1 cellular context compared by ENCODE assay signal in genomic region chr12:56242986-56243385, GRCh38.
A peak's percentile ranks its signal among the peaks of the same experiment; 100 is the strongest.
TF ChIP-seq lines count a peak whose summit lies in the region.

No MANE protein-coding gene starts in this region.

TF ChIP-seq in HepG2, 621 proteins besides CTCF, POLR2A, EP300 and RAD21:
- TF ChIP-seq ZNF770 (CRISPR knock-in tag; IDR thresholded peaks at IDR 0.05) (no peak), SALL1 (CRISPR knock-in tag; IDR thresholded peaks at IDR 0.05) (no peak), PLRG1 (conservative IDR thresholded peaks at IDR 0.05) (no peak), ZNF317 (CRISPR knock-in tag; IDR thresholded peaks at IDR 0.05) (no peak), ZNF780A (CRISPR knock-in tag; IDR thresholded peaks at IDR 0.05) (no peak), HES4 (CRISPR knock-in tag; IDR thresholded peaks at IDR 0.05; ENCODE audit: borderline replicate concordance) (no peak), AGO2 (optimal IDR thresholded peaks at IDR 0.05; ENCODE audit: low read depth, low read length) (peak; percentile 33), HMG20B (CRISPR knock-in tag; conservative IDR thresholded peaks at IDR 0.05) (no peak), NRL (CRISPR knock-in tag; IDR thresholded peaks at IDR 0.05; ENCODE audit: borderline replicate concordance) (no peak), GLI4 (CRISPR knock-in tag; IDR thresholded peaks at IDR 0.05; ENCODE audit: borderline replicate concordance) (no peak), RBFOX2 (IDR thresholded peaks at IDR 0.05; ENCODE audit: low read depth, low read length) (0 out of 2 replicates have a peak, but pooled peaks have one; percentile 18), ZNF879 (CRISPR knock-in tag; IDR thresholded peaks at IDR 0.05) (no peak), ZNF224 (CRISPR knock-in tag; IDR thresholded peaks at IDR 0.05) (no peak)
TF ChIP-seq in HepG2: peak in this region for 2.
